ENCODE assay signal across 17 cellular contexts in the genomic region with DNA sequence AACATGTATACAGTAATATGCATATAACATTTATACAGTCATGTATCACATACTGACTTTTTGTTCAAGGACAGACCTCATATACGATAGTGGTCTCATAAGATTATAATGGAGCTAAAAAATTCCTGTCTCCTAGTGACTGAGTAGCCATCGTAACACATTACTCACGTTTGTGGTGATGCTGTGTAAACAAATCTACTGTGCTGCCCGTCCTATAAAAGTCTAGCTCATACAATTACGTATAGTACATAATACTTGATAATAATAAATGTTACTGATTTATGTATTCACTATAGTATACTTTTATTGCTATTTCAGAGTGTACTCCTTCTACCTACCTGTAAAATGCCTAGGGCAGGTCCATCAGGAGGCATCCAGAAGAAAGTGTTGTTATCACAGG. TPM values are rescaled to one million over a fixed set of nuclear protein-coding genes. Genes with fewer than 3 reads are reported as not detected.
A peak's percentile ranks its signal among the peaks of the same experiment; 100 is the strongest.
DNase-seq lines count a peak whose midpoint lies in the region; ATAC-seq, FAIRE-seq and TF ChIP-seq lines count a peak whose summit lies in the region.
"Had no signal": no experiment of that assay in that cellular context is flagged by ENCODE, and none has a peak within 500 bp of the region (broad histone marks: within the 10 kb centered on the region; RNA-seq: fewer than 3 reads in every experiment).

No MANE protein-coding gene starts in this region.

- DNase-seq in DMS153 treated with DMSO at 0.1 percent for 48 hours (lab: John Stamatoyannopoulos, UW; ENCODE audit: unreplicated experiment) (peak; percentile 37), HTR-8/SVneo (ENCODE audit: insufficient read length, low spot score) (no peak), amniotic stem cell (lab: John Stamatoyannopoulos, UW) (peak; percentile 12), T-helper 1 cell (no peak), right lobe of liver (no peak), HuH-7 (ENCODE audit: low spot score) (no peak), retina (no peak)
- DNase-seq: central memory CD4-positive, alpha-beta T cell; effector CD8-positive, alpha-beta T cell; hypothalamus; NCI-H345; occipital lobe; Right ventricle myocardium superior; stimulated activated CD4-positive, alpha-beta T cell treated with anti-CD3 and anti-CD28 coated beads, Interleukin-4, amount 100 ng/mL, for 24 hours had no signal

- H3K27ac ChIP-seq in right lobe of liver = no peak overlapping the region
- H3K27ac ChIP-seq: thoracic aorta had no signal

- H3K4me3 ChIP-seq in right lobe of liver = no peak overlapping the region
- H3K4me3 ChIP-seq: thoracic aorta had no signal

- TF ChIP-seq CTCF in right lobe of liver (IDR thresholded peaks at IDR 0.05) = no peak

- intact Hi-C loops in right lobe of liver (cut with DNase I) = no loop called here

- TF ChIP-seq POLR2A in right lobe of liver (IDR thresholded peaks at IDR 0.05) = no peak

- no peak for ATAC-seq in right lobe of liver
- ATAC-seq: activated CD4-positive, CD25-positive, alpha-beta regulatory T cell treated with anti-CD3 and anti-CD28 coated beads, Interleukin-2, amount 50 U/mL, for 24 hours had no signal

- FAIRE-seq in HTR-8/SVneo (lab: Jason Lieb, UNC) = peak; percentile 26
- peak; percentile 58 for FAIRE-seq in islet of Langerhans (lab: Jason Lieb, UNC)

- H3K27me3 ChIP-seq in right lobe of liver = no peaks in the 10 kb centered on the region

- 95% methylated on average over 5 of the region's 5 CpGs for WGBS in right lobe of liver (ENCODE audit: insufficient coverage, low coverage, low lambda C conversion rate, missing lambda C conversion rate)

- no peaks in the 10 kb centered on the region for H3K9me3 ChIP-seq in right lobe of liver
- H3K9me3 ChIP-seq: thoracic aorta had no signal

- peaks cover 0 to 3% (median 0%) of the 10 kb centered on the region in 4 donors for H3K36me3 ChIP-seq in right lobe of liver

- peaks cover 0 to 6% (median 0%) of the 10 kb centered on the region in 4 donors for H3K4me1 ChIP-seq in right lobe of liver

RNA-seq across cellular contexts. Expression of a gene that starts 17.4 kb away (rescaled TPM):
- total RNA-seq in right lobe of liver = 1 to 10 TPM; 3.0 to 5.1 (median 4.4) TPM

RNA-seq across cellular contexts. Expression of a gene that starts 17.4 kb away (rescaled TPM):
- 10 to 100 TPM in 4 of 6 experiments, 1 to 10 TPM in 2; 3.4 to 16.3 (median 11.8) TPM for total RNA-seq in right lobe of liver

Comparison
In these comparisons a context has a peak if more than half of its experiments do, and no peak if none do; other contexts are left out.
1. DNase-seq: peak in DMS153 treated with DMSO at 0.1 percent for 48 hours (single experiment) and amniotic stem cell (single experiment); none in HTR-8/SVneo (single experiment), T-helper 1 cell (0 of 5), right lobe of liver (0 of 3), HuH-7 (single experiment) and retina (single experiment).